ENCODE assay signal across 1 cellular context in genomic region chr19:17244618-17245534, GRCh38.
TF ChIP-seq lines count a peak whose summit lies in the region.

No MANE protein-coding gene starts in this region.

TF ChIP-seq in HepG2, 621 proteins besides CTCF, POLR2A, EP300 and RAD21 (continued from another document and continues in another):
- TF ChIP-seq CENPBD1 (CRISPR knock-in tag; IDR thresholded peaks at IDR 0.05; ENCODE audit: borderline replicate concordance, low read depth) (no peak), SCMH1 (CRISPR knock-in tag; IDR thresholded peaks at IDR 0.05; ENCODE audit: borderline replicate concordance) (no peak), SRSF1 (optimal IDR thresholded peaks at IDR 0.05; ENCODE audit: low read depth, low read length) (peak; percentile 49), DPF2 (CRISPR knock-in tag; IDR thresholded peaks at IDR 0.05; ENCODE audit: borderline replicate concordance, low read depth) (peak; percentile 20; the same call in 1 of the 2 replicates), SKIL (CRISPR knock-in tag; IDR thresholded peaks at IDR 0.05; ENCODE audit: borderline replicate concordance) (no peak), JUND (CRISPR knock-in tag; IDR thresholded peaks at IDR 0.05) (peak; percentile 24; the same call in 1 of the 2 replicates), ZSCAN9 (CRISPR knock-in tag; IDR thresholded peaks at IDR 0.05; ENCODE audit: borderline replicate concordance) (no peak), PCBP1 (IDR thresholded peaks at IDR 0.05; ENCODE audit: borderline replicate concordance, low read depth, low read length) (0 out of 2 replicates have a peak, but pooled peaks have one; percentile 49), TBX2 (CRISPR knock-in tag; IDR thresholded peaks at IDR 0.05; ENCODE audit: borderline replicate concordance) (no peak), ZNF362 (CRISPR knock-in tag; IDR thresholded peaks at IDR 0.05; ENCODE audit: borderline replicate concordance) (0 out of 2 replicates have a peak, but pooled peaks have one; percentile 20), ZNF468 (CRISPR knock-in tag; IDR thresholded peaks at IDR 0.05) (peak; percentile 74; the same call in 1 of the 2 replicates), ZMYM3 (CRISPR knock-in tag; IDR thresholded peaks at IDR 0.05) (peak; percentile 93), THRA (CRISPR knock-in tag; IDR thresholded peaks at IDR 0.05; ENCODE audit: borderline replicate concordance) (no peak), ZNF691 (CRISPR knock-in tag; IDR thresholded peaks at IDR 0.05; ENCODE audit: borderline replicate concordance, low read depth) (0 out of 2 replicates have a peak, but pooled peaks have one; percentile 3), GATAD2A (CRISPR knock-in tag; IDR thresholded peaks at IDR 0.05) (no peak), ZEB1 (IDR thresholded peaks at IDR 0.05; ENCODE audit: insufficient replicate concordance, low read depth) (peak; percentile 41), SIX4 (CRISPR knock-in tag; IDR thresholded peaks at IDR 0.05) (no peak), ZNF329 (CRISPR knock-in tag; IDR thresholded peaks at IDR 0.05; ENCODE audit: low read depth) (no peak), MEIS2 (CRISPR knock-in tag; IDR thresholded peaks at IDR 0.05) (no peak), ZNF709 (CRISPR knock-in tag; IDR thresholded peaks at IDR 0.05) (0 out of 2 replicates have a peak, but pooled peaks have one; percentile 39), ZC3H13 (CRISPR knock-in tag; IDR thresholded peaks at IDR 0.05) (peak; percentile 39; the same call in 1 of the 2 replicates), PHF8 (CRISPR knock-in tag; IDR thresholded peaks at IDR 0.05) (0 out of 2 replicates have a peak, but pooled peaks have one; percentile 28), ZNF782 (CRISPR knock-in tag; IDR thresholded peaks at IDR 0.05; ENCODE audit: borderline replicate concordance) (0 out of 2 replicates have a peak, but pooled peaks have one; percentile 24), ZNF629 (CRISPR knock-in tag; conservative IDR thresholded peaks at IDR 0.05) (peak; percentile 72), TAF1 (CRISPR knock-in tag; IDR thresholded peaks at IDR 0.05) (peak; percentile 23; the same call in 1 of the 2 replicates), SRY (CRISPR knock-in tag; IDR thresholded peaks at IDR 0.05) (peak; percentile 50; the same call in 1 of the 2 replicates), ZFX (CRISPR knock-in tag; IDR thresholded peaks at IDR 0.05; ENCODE audit: low read depth) (peak; percentile 62), ZFP36L1 (CRISPR knock-in tag; IDR thresholded peaks at IDR 0.05) (no peak), ZNF263 (CRISPR knock-in tag; IDR thresholded peaks at IDR 0.05) (peak; percentile 37; the same call in 1 of the 2 replicates), RBFOX2 (IDR thresholded peaks at IDR 0.05; ENCODE audit: low read depth, low read length) (peak; percentile 78), NR2F1 (CRISPR knock-in tag; IDR thresholded peaks at IDR 0.05) (no peak), SATB2 (CRISPR knock-in tag; IDR thresholded peaks at IDR 0.05) (no peak), ZNF75D (CRISPR knock-in tag; IDR thresholded peaks at IDR 0.05; ENCODE audit: borderline replicate concordance) (no peak), HNRNPH1 (optimal IDR thresholded peaks at IDR 0.05; ENCODE audit: low read depth, low read length) (no peak), KDM1A (CRISPR knock-in tag; IDR thresholded peaks at IDR 0.05) (0 out of 2 replicates have a peak, but pooled peaks have one; percentile 14), MTA1 (CRISPR knock-in tag; IDR thresholded peaks at IDR 0.05; ENCODE audit: borderline replicate concordance) (0 out of 2 replicates have a peak, but pooled peaks have one; percentile 4), NR1H2 (CRISPR knock-in tag; IDR thresholded peaks at IDR 0.05; ENCODE audit: borderline replicate concordance, low read depth) (0 out of 2 replicates have a peak, but pooled peaks have one; percentile 11), CAMTA2 (CRISPR knock-in tag; IDR thresholded peaks at IDR 0.05; ENCODE audit: borderline replicate concordance) (no peak), CHD4 (IDR thresholded peaks at IDR 0.05; ENCODE audit: borderline replicate concordance, low read length) (no peak), ZNF574 (CRISPR knock-in tag; IDR thresholded peaks at IDR 0.05) (0 out of 2 replicates have a peak, but pooled peaks have one; percentile 6), ZNF276 (CRISPR knock-in tag; IDR thresholded peaks at IDR 0.05; ENCODE audit: low read depth) (no peak), ZBED4 (CRISPR knock-in tag; IDR thresholded peaks at IDR 0.05; ENCODE audit: borderline replicate concordance) (no peak), ZBTB26 (CRISPR knock-in tag; IDR thresholded peaks at IDR 0.05; ENCODE audit: borderline replicate concordance) (no peak), ZUFSP (CRISPR knock-in tag; IDR thresholded peaks at IDR 0.05; ENCODE audit: borderline replicate concordance) (no peak), ATF7 (IDR thresholded peaks at IDR 0.05) (no peak), ATF7 (CRISPR knock-in tag; IDR thresholded peaks at IDR 0.05) (peak; percentile 49; the same call in 1 of the 2 replicates), ELF1 (CRISPR knock-in tag; IDR thresholded peaks at IDR 0.05) (no peak), BCL6 (CRISPR knock-in tag; IDR thresholded peaks at IDR 0.05) (no peak), KLF12 (CRISPR knock-in tag; IDR thresholded peaks at IDR 0.05; ENCODE audit: borderline replicate concordance) (no peak)
